ENCODE assay signal across 1 cellular context in genomic region chr17:15257316-15257925, GRCh38.
TF ChIP-seq lines count a peak whose summit lies in the region.

No MANE protein-coding gene starts in this region.

TF ChIP-seq in HCT116, 20 proteins besides CTCF, POLR2A, EP300 and RAD21 (continued from another document):
- TF ChIP-seq EGR1 (IDR thresholded peaks at IDR 0.05; ENCODE audit: low read depth): no peak
- no peak for TF ChIP-seq CEBPB (IDR thresholded peaks at IDR 0.05; ENCODE audit: low read depth)
- no peak for TF ChIP-seq EZH2 (IDR thresholded peaks at IDR 0.05)
- TF ChIP-seq MAX (IDR thresholded peaks at IDR 0.05): peak; percentile 91
- peak; percentile 21; the same call in 1 of the 2 replicates for TF ChIP-seq POLR2AphosphoS5 (IDR thresholded peaks at IDR 0.05; ENCODE audit: low read depth, low read length)
- TF ChIP-seq CBX3 (IDR thresholded peaks at IDR 0.05; ENCODE audit: low read depth): peak; percentile 52; the same call in 1 of the 2 replicates
